In genomic region chr17:39982069-39982371, GRCh38 we compare ENCODE assay signal across 8 cellular contexts. TPM values are rescaled to one million over a fixed set of nuclear protein-coding genes. Genes with fewer than 3 reads are reported as not detected.
DNase-seq lines count a peak whose midpoint lies in the region; ATAC-seq and TF ChIP-seq lines count a peak whose summit lies in the region.

No MANE protein-coding gene starts in this region.

- H3K27me3 ChIP-seq in A673 (replicated peaks; ENCODE audit: insufficient read depth, low read depth, low read length, poor library complexity) (no peaks in the 10 kb centered on the region), HUES64 (ENCODE audit: insufficient read depth, low read length) (no peaks in the 10 kb centered on the region), muscle layer of duodenum (ENCODE audit: low read depth, low read length) (no peaks in the 10 kb centered on the region)

- H3K4me3 ChIP-seq in A673 (ENCODE audit: low read depth, low read length, poor library complexity, severe bottlenecking): peak overlapping the region; percentile 80
- peak overlapping the region; percentile 97 for H3K4me3 ChIP-seq in HUES64 (ENCODE audit: low read length)
- H3K4me3 ChIP-seq in cardiac fibroblast (replicated peaks in 1 of 2; ENCODE audit: low read depth in 2 of 2, low read length in 2 of 2): peak overlapping the region; percentile 98 to 99
- H3K4me3 ChIP-seq in muscle layer of duodenum (ENCODE audit: low read depth in 1 of 2, low read length in 2 of 2): peak overlapping the region; percentile 68 to 88

- intact Hi-C loops in A673 (cut with micrococcal nuclease; ENCODE audit: unreplicated experiment): no loop called here

- TF ChIP-seq CTCF in A673 (conservative IDR thresholded peaks at IDR 0.05; ENCODE audit: low read depth, low read length) (no peak), cardiac fibroblast (IDR thresholded peaks at IDR 0.05; ENCODE audit: low read depth, low read length) (no peak)

- BruUV-seq in A673 (replicated peaks; lab: Mats Ljungman, UMichigan): no TSS peak

- POLR2A ChIA-PET in A673 (lab: Charles Lee; ENCODE audit: low non-redundant PET): interaction anchor here (0.6 kb wide), 1 partner anchor 99 kb away, joined by 9 read pairs; no protein-coding TSS in a partner anchor

- H3K9me3 ChIP-seq in A673 (ENCODE audit: low read depth, low read length, poor library complexity, severe bottlenecking): no peaks in the 10 kb centered on the region
- no peaks in the 10 kb centered on the region for H3K9me3 ChIP-seq in HUES64 (ENCODE audit: insufficient read depth, low read depth, low read length)
- no peaks in the 10 kb centered on the region for H3K9me3 ChIP-seq in muscle layer of duodenum (ENCODE audit: control insufficient read depth in 1 of 2, low read length in 2 of 2)

- no peaks in the 10 kb centered on the region for H3K4me1 ChIP-seq in A673 (ENCODE audit: insufficient read depth, low read length, poor library complexity, severe bottlenecking)
- peaks cover 18% of the 10 kb centered on the region for H3K4me1 ChIP-seq in HUES64 (ENCODE audit: insufficient read depth, low read length)
- H3K4me1 ChIP-seq in muscle layer of duodenum (ENCODE audit: control insufficient read depth in 1 of 2, insufficient read depth in 2 of 2, low read length in 2 of 2): peaks cover 5 to 27% of the 10 kb centered on the region in 2 donors

- DNase-seq in A673 (ENCODE audit: low spot score): no peak
- no peak for DNase-seq in cardiac fibroblast (ENCODE audit: low read depth in 2 of 2)
- DNase-seq in NCI-H1694 treated with DMSO at 0.1 percent for 48 hours (lab: John Stamatoyannopoulos, UW): no peak
- no peak for DNase-seq in NCI-H1436 (lab: John Stamatoyannopoulos, UW)
- DNase-seq in stimulated activated CD4-positive, alpha-beta T cell treated with anti-CD3 and anti-CD28 coated beads, Interleukin-2, amount 100 ng/mL, for 24 hours: no peak

- H3K36me3 ChIP-seq in A673 (ENCODE audit: insufficient read depth, low read length, poor library complexity, severe bottlenecking) (peaks cover 25% of the 10 kb centered on the region), HUES64 (ENCODE audit: insufficient read depth, low read length) (peaks cover 36% of the 10 kb centered on the region), muscle layer of duodenum (ENCODE audit: control insufficient read depth in 1 of 2, insufficient read depth in 2 of 2, low read length in 2 of 2) (peaks cover 28 to 33% of the 10 kb centered on the region in 2 donors)

- 86% methylated on average over 2 of the region's 2 CpGs for WGBS in HUES64

- no peak for ATAC-seq in HG03432 (IDR thresholded peaks at IDR 0.05; ENCODE audit: unreplicated experiment)

- peak overlapping the region; percentile 95; the same call in 1 of the 2 replicates for H3K9ac ChIP-seq in HUES64 (ENCODE audit: low read depth, low read length)

- CTCF ChIA-PET in A673 (lab: Charles Lee): no interaction called here

- H3K27ac ChIP-seq in A673 (ENCODE audit: low read depth, low read length, poor library complexity, severe bottlenecking) (peak overlapping the region; percentile 97), HUES64 (ENCODE audit: low read depth, low read length) (no peak overlapping the region), muscle layer of duodenum (ENCODE audit: low read length) (peak overlapping the region; percentile 89)

RNA-seq across cellular contexts. Expression of gene PSMD3, which starts 1.4 kb away (rescaled TPM):
- 161 and 168 TPM in 2 replicates for total RNA-seq in A673 (2021)
- polyA plus RNA-seq in HUES64 (2013, experiment 1 of 2): 165 TPM
- polyA plus RNA-seq in HUES64 (2013, experiment 2 of 2): 153 TPM

RNA-seq across cellular contexts. Expression of gene GSDMA, which starts 19.2 kb away (rescaled TPM):
- total RNA-seq in A673 (2021): not detected in 2 replicates
- polyA plus RNA-seq in HUES64 (2013, experiment 1 of 2): not detected
- polyA plus RNA-seq in HUES64 (2013, experiment 2 of 2): not detected

RNA-seq across cellular contexts. Expression of gene CSF3, which starts 33.2 kb away (rescaled TPM):
- total RNA-seq in A673 (2021): not detected in 2 replicates
- polyA plus RNA-seq in HUES64 (2013, experiment 1 of 2): not detected
- not detected for polyA plus RNA-seq in HUES64 (2013, experiment 2 of 2)

RNA-seq across cellular contexts. Expression of gene LRRC3C, which starts 54.5 kb away (rescaled TPM):
- total RNA-seq in A673 (2021): not detected in 2 replicates
- polyA plus RNA-seq in HUES64 (2013, experiment 1 of 2): not detected
- not detected for polyA plus RNA-seq in HUES64 (2013, experiment 2 of 2)

RNA-seq across cellular contexts. Expression of gene ORMDL3, which starts 54.6 kb away (rescaled TPM):
- 18.0 and 20.8 TPM in 2 replicates for total RNA-seq in A673 (2021)
- polyA plus RNA-seq in HUES64 (2013, experiment 1 of 2): 33.6 TPM
- 41.3 TPM for polyA plus RNA-seq in HUES64 (2013, experiment 2 of 2)
